In genomic region chr7:23898619-23899018, GRCh38 we compare ENCODE assay signal across 23 cellular contexts.
A peak's percentile ranks its signal among the peaks of the same experiment; 100 is the strongest.
DNase-seq lines count a peak whose midpoint lies in the region; ATAC-seq, FAIRE-seq and TF ChIP-seq lines count a peak whose summit lies in the region.
"Had no signal": no experiment of that assay in that cellular context is flagged by ENCODE, and none has a peak within 500 bp of the region (broad histone marks: within the 10 kb centered on the region; RNA-seq: fewer than 3 reads in every experiment).

No MANE protein-coding gene starts in this region.

- DNase-seq in NCI-H1417 (lab: John Stamatoyannopoulos, UW) (peak in 2 of 3 experiments; percentile 9 to 32), NCI-H1417 treated with DMSO at 0.1 percent for 48 hours (lab: John Stamatoyannopoulos, UW) (no peak), NCI-H69 (lab: John Stamatoyannopoulos, UW) (peak; percentile 81), bronchial epithelial cell (ENCODE audit: low read depth) (peak; percentile 50), small intestine (peak; percentile 15), DMS153 (lab: John Stamatoyannopoulos, UW) (no peak), SW 1271 (lab: John Stamatoyannopoulos, UW) (no peak)
- DNase-seq: CD4-positive, CD25-positive, alpha-beta regulatory T cell; CD8-positive, alpha-beta T cell; DMS 273 treated with DMSO at 0.1 percent for 48 hours; DMS79; EL; GDM1; GOT3; HFFc6 had no signal

- TF ChIP-seq CTCF in bronchial epithelial cell (IDR thresholded peaks at IDR 0.05; ENCODE audit: insufficient read depth, low read length, severe bottlenecking): no peak

- no peaks in the 10 kb centered on the region for H3K9me3 ChIP-seq in small intestine (ENCODE audit: control insufficient read depth, low read depth)
- H3K9me3 ChIP-seq: BLaER1, HAP-1 had no signal

- no peak for ATAC-seq in GM18870 (IDR thresholded peaks at IDR 0.05; ENCODE audit: unreplicated experiment)
- ATAC-seq: CD8-positive, alpha-beta T cell; GM12878 had no signal

- H3K4me3 ChIP-seq in bronchial epithelial cell (ENCODE audit: low read depth, low read length) (no peak overlapping the region), small intestine (ENCODE audit: low read depth in 1 of 2, low read length in 2 of 2) (no peak overlapping the region)
- H3K4me3 ChIP-seq: BLaER1, GM12878, HAP-1 had no signal

- H3K4me1 ChIP-seq in small intestine (ENCODE audit: control insufficient read depth in 2 of 2, insufficient read depth in 1 of 2, low read depth in 1 of 2, low read length in 1 of 2): no peaks in the 10 kb centered on the region
- H3K4me1 ChIP-seq: HAP-1 had no signal

- H3K27ac ChIP-seq in small intestine (ENCODE audit: low read depth in 1 of 2, low read length in 1 of 2): no peak overlapping the region
- H3K27ac ChIP-seq: 22Rv1, BLaER1, C4-2B had no signal

- H3K27me3 ChIP-seq in bronchial epithelial cell (ENCODE audit: control insufficient read depth, insufficient read depth, low read length) (no peaks in the 10 kb centered on the region), small intestine (ENCODE audit: control insufficient read depth in 2 of 2, insufficient read depth in 2 of 2, low read length in 2 of 2) (no peaks in the 10 kb centered on the region)
- H3K27me3 ChIP-seq: BLaER1 had no signal

- no peak for FAIRE-seq in bronchial epithelial cell (lab: Jason Lieb, UNC)
- FAIRE-seq in small intestine (lab: Jason Lieb, UNC): no peak
- FAIRE-seq: D721Med, GM12878, H54 had no signal

- H3K36me3 ChIP-seq in bronchial epithelial cell (ENCODE audit: control insufficient read depth, insufficient read depth, low read length) (no peaks in the 10 kb centered on the region), small intestine (ENCODE audit: control insufficient read depth in 2 of 2, insufficient read depth in 2 of 2, low read length in 2 of 2) (no peaks in the 10 kb centered on the region)
- H3K36me3 ChIP-seq: BLaER1, HAP-1 had no signal

Comparison
In these comparisons a context has a peak if more than half of its experiments do, and no peak if none do; other contexts are left out.
1. DNase-seq: peak in NCI-H1417 (2 of 3), NCI-H69 (single experiment), bronchial epithelial cell (single experiment) and small intestine (single experiment); none in NCI-H1417 treated with DMSO at 0.1 percent for 48 hours (single experiment), DMS153 (single experiment) and SW 1271 (0 of 2).